ENCODE assay signal across 13 cellular contexts in genomic region chr1:10537082-10537766, GRCh38.
DNase-seq lines count a peak whose midpoint lies in the region; ATAC-seq, FAIRE-seq and TF ChIP-seq lines count a peak whose summit lies in the region.
"Had no signal": no experiment of that assay in that cellular context is flagged by ENCODE, and none has a peak within 500 bp of the region (broad histone marks: within the 10 kb centered on the region; RNA-seq: fewer than 3 reads in every experiment).

No MANE protein-coding gene starts in this region.

- TF ChIP-seq EP300 in sigmoid colon (IDR thresholded peaks at IDR 0.05): no peak

- H3K36me3 ChIP-seq in body of pancreas (replicated peaks in 1 of 2; ENCODE audit: insufficient read depth in 1 of 2, low read depth in 2 of 2): peaks cover 0 to 2% of the 10 kb centered on the region in 2 donors
- H3K36me3 ChIP-seq in sigmoid colon: peaks cover 0 to 12% (median 2%) of the 10 kb centered on the region in 4 donors

- H3K9me3 ChIP-seq in body of pancreas (no peaks in the 10 kb centered on the region), sigmoid colon (no peaks in the 10 kb centered on the region)

- WGBS in body of pancreas, 2 donors: 66 to 70% methylated on average over 10 to 15 of the region's 15 CpGs
- WGBS in sigmoid colon, 2 donors: 87 to 94% methylated on average over 15 of the region's 15 CpGs

- no peak overlapping the region for H3K4me3 ChIP-seq in body of pancreas
- H3K4me3 ChIP-seq in sigmoid colon: no peak overlapping the region

- no peak for FAIRE-seq in D721Med (lab: Jason Lieb, UNC)
- FAIRE-seq: RCC 7860 had no signal

- TF ChIP-seq POLR2A in body of pancreas (IDR thresholded peaks at IDR 0.05): no peak
- no peak for TF ChIP-seq POLR2A in sigmoid colon (IDR thresholded peaks at IDR 0.05)

- DNase-seq in D721Med (ENCODE audit: insufficient read length, low spot score): peak; percentile 40
- DNase-seq in NCI-H1105 (lab: John Stamatoyannopoulos, UW): peak; percentile 94
- peak; percentile 36 for DNase-seq in NCI-H2196 treated with DMSO at 0.1 percent for 48 hours (lab: John Stamatoyannopoulos, UW; ENCODE audit: unreplicated experiment)
- no peak for DNase-seq in body of pancreas
- DNase-seq in NCI-H1694 (lab: John Stamatoyannopoulos, UW): no peak
- no peak for DNase-seq in sigmoid colon
- no peak for DNase-seq in mesenteric fat pad (ENCODE audit: low spot score)
- DNase-seq: activated CD8-positive, alpha-beta T cell treated with anti-CD3 and anti-CD28 coated beads for 36 hours; endodermal cell; Kasumi-1; naive B cell had no signal

- H3K27me3 ChIP-seq in body of pancreas (no peaks in the 10 kb centered on the region), sigmoid colon (no peaks in the 10 kb centered on the region)

- intact Hi-C loops in body of pancreas (cut with DNase I) (no loop called here), sigmoid colon (cut with DNase I) (no loop called here)

- TF ChIP-seq CTCF in D721Med (IDR thresholded peaks at IDR 0.05; ENCODE audit: insufficient read depth, missing control alignments): no peak
- no peak for TF ChIP-seq CTCF in body of pancreas (IDR thresholded peaks at IDR 0.05)
- no peak for TF ChIP-seq CTCF in sigmoid colon (IDR thresholded peaks at IDR 0.05)

- H3K27ac ChIP-seq in body of pancreas (no peak overlapping the region), sigmoid colon (no peak overlapping the region)

- peak; percentile 60 for ATAC-seq in body of pancreas
- ATAC-seq in GM21529 (IDR thresholded peaks at IDR 0.05; ENCODE audit: unreplicated experiment): no peak
- ATAC-seq: activated CD8-positive, alpha-beta T cell treated with anti-CD3 and anti-CD28 coated beads for 36 hours had no signal

- H3K4me1 ChIP-seq in body of pancreas (no peaks in the 10 kb centered on the region), sigmoid colon (peaks cover 0 to 38% (median 24%) of the 10 kb centered on the region in 4 donors)

Comparison
In these comparisons a context has a peak if more than half of its experiments do, and no peak if none do; other contexts are left out.
1. DNase-seq: peak in D721Med (single experiment), NCI-H1105 (single experiment) and NCI-H2196 treated with DMSO at 0.1 percent for 48 hours (single experiment); none in body of pancreas (0 of 4), NCI-H1694 (single experiment), sigmoid colon (single experiment) and mesenteric fat pad (single experiment).